12 cellular contexts compared by ENCODE assay signal in genomic region chr12:123114305-123115083, GRCh38. TPM values are rescaled to one million over a fixed set of nuclear protein-coding genes. Genes with fewer than 3 reads are reported as not detected.
DNase-seq lines count a peak whose midpoint lies in the region; ATAC-seq, FAIRE-seq and TF ChIP-seq lines count a peak whose summit lies in the region.
"Had no signal": no experiment of that assay in that cellular context is flagged by ENCODE, and none has a peak within 500 bp of the region (broad histone marks: within the 10 kb centered on the region; RNA-seq: fewer than 3 reads in every experiment).

No MANE protein-coding gene starts in this region.

- no peaks in the 10 kb centered on the region for H3K79me1 ChIP-seq in H1 (ENCODE audit: low read depth, low read length)

- 97% methylated on average over 13 of the region's 13 CpGs; no CpG with 5 or more reads in 1 of the 2 experiments for WGBS in H1 (ENCODE audit: extremely low coverage in 1 of 2, insufficient coverage in 1 of 2, insufficient read length in 1 of 2, insufficient replicate concordance in 2 of 2, low coverage in 1 of 2, low lambda C conversion rate in 2 of 2, missing lambda C conversion rate in 1 of 2), 2 experiments

- no peaks in the 10 kb centered on the region for H3K27me3 Mint-ChIP-seq in osteocyte (ENCODE audit: unreplicated experiment)

- H3K4me3 ChIP-seq in AG04450 (ENCODE audit: low read depth, low read length): no peak overlapping the region
- H3K4me3 ChIP-seq in H1 (ENCODE audit: extremely low read depth in 1 of 4, insufficient read depth in 2 of 4, low read depth in 3 of 4, low read length in 4 of 4): no peak overlapping the region
- H3K4me3 ChIP-seq in MM.1S (ENCODE audit: low read length): no peak overlapping the region
- H3K4me3 ChIP-seq: MG63 had no signal

- TF ChIP-seq EP300 in H1 (IDR thresholded peaks at IDR 0.05; ENCODE audit: borderline replicate concordance in 1 of 2, low read depth in 2 of 2, low read length in 2 of 2): no peak

- H2AFZ ChIP-seq in H1 (ENCODE audit: low read length) (no peak overlapping the region), MM.1S (ENCODE audit: low read length) (no peak overlapping the region)

- no peaks in the 10 kb centered on the region for H3K9me3 Mint-ChIP-seq in osteocyte (ENCODE audit: unreplicated experiment)
- H3K9me3 Mint-ChIP-seq: neural crest cell had no signal

- 0 out of 2 replicates have a peak overlapping the region, but pooled peaks have one; percentile 61 for H2BK15ac ChIP-seq in H1 (ENCODE audit: low read length)

- H2BK12ac ChIP-seq in H1 (ENCODE audit: low read depth, low read length): no peak overlapping the region

- TF ChIP-seq CTCF in AG04450 (IDR thresholded peaks at IDR 0.05; ENCODE audit: low read depth, low read length) (no peak), H1 (IDR thresholded peaks at IDR 0.05; ENCODE audit: control extremely low read depth in 1 of 3, insufficient read depth in 1 of 3, low read depth in 1 of 3, low read length in 3 of 3) (no peak), osteocyte (IDR thresholded peaks at IDR 0.05) (no peak), MM.1S (IDR thresholded peaks at IDR 0.05; ENCODE audit: low read length) (no peak)

- H3K36me3 ChIP-seq in H1 (ENCODE audit: control insufficient read depth in 2 of 4, insufficient read depth in 4 of 4, low read length in 3 of 4): no peaks in the 10 kb centered on the region
- H3K36me3 ChIP-seq in MM.1S (replicated peaks; ENCODE audit: insufficient read depth, low read length): no peaks in the 10 kb centered on the region

- CTCF ChIA-PET in AG04450 (lab: Charles Lee) (interaction anchor here (2.4 kb wide), 1 partner anchor 72 kb away, joined by 9 read pairs; no protein-coding TSS in a partner anchor), H1 (lab: Charles Lee; ENCODE audit: partially characterized antibody) (interaction anchor here (0.9 to 1.6 kb wide), 4 partner anchors 9 to 39 kb away, joined by 3 to 4 read pairs (median 4); no protein-coding TSS in a partner anchor)

- no peak overlapping the region for H2BK120ac ChIP-seq in H1 (replicated peaks; ENCODE audit: low read depth, low read length)

- no peak overlapping the region for H4K8ac ChIP-seq in H1 (ENCODE audit: extremely low read depth, insufficient read depth, low read length)

- H3K23ac ChIP-seq in H1 (ENCODE audit: insufficient read length): no peak overlapping the region

- peak overlapping the region; percentile 82 for H3K27ac ChIP-seq in AG04450 (ENCODE audit: low read depth, low read length)
- no peak overlapping the region for H3K27ac ChIP-seq in H1 (ENCODE audit: low read depth, low read length)
- H3K27ac ChIP-seq in MM.1S (ENCODE audit: low read length): no peak overlapping the region

- H2AK5ac ChIP-seq in H1 (ENCODE audit: low read depth, low read length): no peak overlapping the region

- peak overlapping the region; percentile 85 for H3K27ac Mint-ChIP-seq in osteocyte (ENCODE audit: unreplicated experiment)

- H3K27me3 ChIP-seq in AG04450 (ENCODE audit: control insufficient read depth, insufficient read depth, low read length) (no peaks in the 10 kb centered on the region), H1 (replicated peaks in 1 of 4; ENCODE audit: control insufficient read depth in 3 of 4, extremely low read depth in 1 of 4, insufficient read depth in 3 of 4, low read length in 3 of 4) (no peaks in the 10 kb centered on the region; a peak in 2 of 7 replicates), MM.1S (replicated peaks; ENCODE audit: insufficient read depth, low read length) (no peaks in the 10 kb centered on the region)
- H3K27me3 ChIP-seq: MG63 had no signal

- H3K9ac ChIP-seq in H1 (replicated peaks in 1 of 4; ENCODE audit: extremely low read depth in 1 of 4, low read depth in 3 of 4, low read length in 3 of 4) (no peak overlapping the region), MM.1S (ENCODE audit: low read length) (no peak overlapping the region)

- TF ChIP-seq POLR2A in GM12891 (IDR thresholded peaks at IDR 0.05; ENCODE audit: low read depth, low read length) (no peak), H1 (IDR thresholded peaks at IDR 0.05; ENCODE audit: control extremely low read depth in 1 of 2, low read depth in 2 of 2, low read length in 2 of 2) (no peak)

- H4K20me1 ChIP-seq in H1 (replicated peaks in 1 of 2; ENCODE audit: control insufficient read depth in 1 of 2, insufficient read depth in 2 of 2, low read length in 2 of 2): peaks cover 0 to 2% of the 10 kb centered on the region in 2 experiments
- H4K20me1 ChIP-seq in MM.1S (ENCODE audit: insufficient read depth, low read length): no peaks in the 10 kb centered on the region

- H3K4me3 Mint-ChIP-seq in osteocyte (ENCODE audit: unreplicated experiment): no peak overlapping the region
- H3K4me3 Mint-ChIP-seq: neural crest cell had no signal

- POLR2A ChIA-PET in AG04450 (lab: Yijun Ruan, JAX) (interaction anchor here (0.7 to 1.5 kb wide), 3 partner anchors 12 to 71 kb away, joined by 3 to 6 read pairs (median 4); no protein-coding TSS in a partner anchor), H1 (lab: Charles Lee; ENCODE audit: partially characterized antibody) (interaction anchor here (0.7 kb wide), 1 partner anchor 9 kb away, joined by 4 read pairs; no protein-coding TSS in a partner anchor)

- no peaks in the 10 kb centered on the region; the same call in 1 of the 2 replicates for H3K9me3 ChIP-seq in AG04450 (ENCODE audit: control insufficient read depth, insufficient read depth, low read length)
- no peaks in the 10 kb centered on the region for H3K9me3 ChIP-seq in H1 (ENCODE audit: insufficient read depth in 2 of 2, low read depth in 1 of 2, low read length in 1 of 2)
- H3K9me3 ChIP-seq in MM.1S (replicated peaks; ENCODE audit: insufficient read depth, low read length): no peaks in the 10 kb centered on the region
- H3K9me3 ChIP-seq: MG63 had no signal

- H3K36me3 Mint-ChIP-seq in osteocyte (ENCODE audit: unreplicated experiment): no peaks in the 10 kb centered on the region

- H3K56ac ChIP-seq in H1 (replicated peaks; ENCODE audit: insufficient read length, low read depth, low read length): no peak overlapping the region

- H3F3A ChIP-seq in MM.1S (ENCODE audit: insufficient read depth, low read length): peaks cover under 1% of the 10 kb centered on the region; the same call in 1 of the 2 replicates

- H2BK5ac ChIP-seq in H1 (ENCODE audit: low read depth, low read length): peak overlapping the region; percentile 21; the same call in 1 of the 2 replicates

- H3K4me2 ChIP-seq in H1 (ENCODE audit: insufficient read depth in 1 of 2, low read depth in 2 of 2, low read length in 2 of 2) (no peak overlapping the region), MM.1S (ENCODE audit: low read depth, low read length) (no peak overlapping the region)

- no peak overlapping the region for H4K5ac ChIP-seq in H1 (ENCODE audit: insufficient read length, low read depth, low read length)

- H3K4ac ChIP-seq in H1 (replicated peaks; ENCODE audit: insufficient read length, low read depth, low read length): no peak overlapping the region

- TF ChIP-seq RAD21 in H1 (IDR thresholded peaks at IDR 0.05 in 1 of 2, conservative IDR thresholded peaks at IDR 0.05 in 1 of 2; ENCODE audit: low read depth in 2 of 2, low read length in 2 of 2): no peak

- H2BK20ac ChIP-seq in H1 (ENCODE audit: low read length): no peak overlapping the region

- peaks cover 50% of the 10 kb centered on the region for H3K4me1 Mint-ChIP-seq in osteocyte (ENCODE audit: unreplicated experiment)

- DNase-seq in AG04450 (ENCODE audit: low read depth, low spot score) (no peak), GM12891 (ENCODE audit: insufficient read length, low spot score) (no peak), H1 (ENCODE audit: low read depth in 1 of 2, low spot score in 2 of 2) (no peak), osteocyte (ENCODE audit: extremely low spot score, unreplicated experiment) (no peak), DMS114 treated with DMSO at 0.1 percent for 48 hours (lab: John Stamatoyannopoulos, UW; ENCODE audit: unreplicated experiment) (no peak), MM.1S (no peak)
- no peak for DNase-seq in stimulated activated CD4-positive, alpha-beta T cell treated with anti-CD3 and anti-CD28 coated beads, Interleukin-4, amount 100 ng/mL, for 1 hour
- DNase-seq: activated effector memory CD4-positive, alpha-beta T cell treated with Interleukin-2 at 50 U/mL for 16 hours; MG63; NCI-H345 had no signal

- no peaks in the 10 kb centered on the region for H3K79me2 ChIP-seq in H1 (ENCODE audit: control insufficient read depth in 1 of 2, insufficient read depth in 2 of 2, low read length in 2 of 2)
- H3K79me2 ChIP-seq in MM.1S (ENCODE audit: low read length): no peaks in the 10 kb centered on the region

- H3K9me2 ChIP-seq in MM.1S (replicated peaks; ENCODE audit: insufficient read depth, low read length): no peaks in the 10 kb centered on the region

- H3K4me1 ChIP-seq in H1 (replicated peaks in 1 of 4; ENCODE audit: control insufficient read depth in 3 of 4, insufficient read depth in 4 of 4, low read length in 3 of 4) (peaks cover 0 to 3% (median 1%) of the 10 kb centered on the region in 4 experiments; a peak in 2 of 7 replicates), MM.1S (ENCODE audit: low read length) (no peaks in the 10 kb centered on the region)

- H3K14ac ChIP-seq in H1 (ENCODE audit: insufficient read length): no peak overlapping the region

- H4K91ac ChIP-seq in H1 (replicated peaks; ENCODE audit: insufficient read length, low read length): peak overlapping the region; percentile 17

- peak; percentile 88 for FAIRE-seq in GM12891 (lab: Jason Lieb, UNC)
- FAIRE-seq in H1 (lab: Jason Lieb, UNC): no peak

- ATAC-seq in GM21367 (IDR thresholded peaks at IDR 0.05; ENCODE audit: unreplicated experiment): no peak

- no peaks in the 10 kb centered on the region for H3K23me2 ChIP-seq in H1 (ENCODE audit: low read depth, low read length)

- H3K18ac ChIP-seq in H1 (ENCODE audit: extremely low read depth, low read length): 0 out of 2 replicates have a peak overlapping the region, but pooled peaks have one; percentile 49

TF ChIP-seq in GM12891, 5 proteins besides CTCF, POLR2A, EP300 and RAD21 (continues in another document):
- TF ChIP-seq POLR2AphosphoS5 (IDR thresholded peaks at IDR 0.05; ENCODE audit: low read depth, low read length): no peak

RNA-seq across cellular contexts. Expression of gene PITPNM2, which starts 36.4 kb away (rescaled TPM):
- polyA plus RNA-seq in AG04450 (2011; rRNA removed): 1.3 and 2.2 TPM in 2 replicates
- polyA minus RNA-seq in AG04450 (2011; rRNA and poly(A)+ RNA removed): 4.9 and 5.7 TPM in 2 replicates
- 0.54 TPM for polyA plus RNA-seq in GM12891 (2012; ENCODE audit: low read depth, missing spikeins)
- total RNA-seq in H1 (2021; fragmentation: NEBNext Ultra II Directional; extraction: Animal tissue kit (Norgen Biotek cat#: 25700)): 2.3 and 3.4 TPM in 2 replicates
- 0.59 and 0.97 TPM in 2 replicates for polyA plus RNA-seq in H1 (2011; rRNA removed)
- polyA plus RNA-seq in H1 (2011; cell fraction: cytosol; rRNA removed): 0.90 TPM
- polyA plus RNA-seq in H1 (2011; cell fraction: nucleus; rRNA removed): 3.2 TPM
- 1.2 to 1.9 TPM (median 1.6 TPM) in 4 replicates for polyA plus RNA-seq in H1 (2012, experiment 1 of 2)
- 0.87 TPM for polyA plus RNA-seq in H1 (2012, experiment 2 of 2)
- 1.4 TPM for polyA plus RNA-seq in H1 (2013, experiment 1 of 2)
- 1.7 TPM for polyA plus RNA-seq in H1 (2013, experiment 2 of 2)
- 1.0 and 1.1 TPM in 2 replicates for polyA minus RNA-seq in H1 (2011; rRNA and poly(A)+ RNA removed)
- 2.3 TPM for polyA minus RNA-seq in H1 (2011; cell fraction: cytosol; rRNA and poly(A)+ RNA removed)
- polyA minus RNA-seq in H1 (2011; cell fraction: nucleus; rRNA and poly(A)+ RNA removed): 1.8 TPM
- 10.1 and 11.0 TPM in 2 replicates for total RNA-seq in osteocyte
